27 cellular contexts compared by ENCODE assay signal in the genomic region with DNA sequence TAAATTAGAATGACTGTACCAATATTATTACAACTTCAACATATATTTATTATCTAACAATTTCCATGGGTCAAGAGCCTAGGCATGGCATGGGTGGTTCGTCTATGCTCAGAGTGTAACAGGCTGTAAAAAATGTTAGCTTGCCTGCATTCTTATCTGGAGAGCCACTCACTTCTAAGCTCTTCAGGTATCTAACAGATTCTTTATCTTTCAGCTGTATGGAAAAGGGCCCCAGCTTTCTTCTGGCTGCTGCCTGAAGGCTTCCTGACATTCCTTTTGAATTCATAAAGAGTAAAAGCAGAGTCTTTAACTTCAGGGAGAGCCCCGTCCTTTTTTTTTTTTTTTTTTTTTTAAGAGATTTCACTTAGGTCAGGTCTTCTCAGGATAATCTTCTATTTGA.
"Had no signal": no experiment of that assay in that cellular context is flagged by ENCODE, and none has a peak within 500 bp of the region (broad histone marks: within the 10 kb centered on the region; RNA-seq: fewer than 3 reads in every experiment).

No MANE protein-coding gene starts in this region.

- H3K4me3 Mint-ChIP-seq: mesothelial cell of epicardium; naive B cell; natural killer cell; nephron progenitor cell; stimulated activated memory B cell treated with anti-CD40 and anti-IgM and Interleukin-4, amounts not matched to agents 10 μg/mL and 1 μg/mL and 100 μg/mL, for 72 hours; stimulated activated naive CD8-positive, alpha-beta T cell treated with anti-CD3 and anti-CD28 coated beads, Interleukin-15, amount 100 ng/mL, for 72 hours had no signal

- H3K27me3 ChIP-seq: heart right ventricle, ovary, right atrium auricular region, right lobe of liver, transverse colon, upper lobe of right lung had no signal

- H3K27me3 Mint-ChIP-seq: naive B cell; progenitor cell of endocrine pancreas; stimulated activated memory B cell treated with anti-CD40 and anti-IgM and Interleukin-4, amounts not matched to agents 10 μg/mL and 1 μg/mL and 100 μg/mL, for 72 hours; stimulated activated naive CD8-positive, alpha-beta T cell treated with anti-CD3 and anti-CD28 coated beads, Interleukin-15, amount 100 ng/mL, for 72 hours had no signal

- H3K9me3 Mint-ChIP-seq: nephron progenitor cell; stimulated activated memory B cell treated with anti-CD40 and anti-IgM and Interleukin-4, amounts not matched to agents 10 μg/mL and 1 μg/mL and 100 μg/mL, for 72 hours had no signal

- H3K36me3 Mint-ChIP-seq: mesothelial cell of epicardium; naive B cell; stimulated activated memory B cell treated with anti-CD40 and anti-IgM and Interleukin-4, amounts not matched to agents 10 μg/mL and 1 μg/mL and 100 μg/mL, for 72 hours had no signal

- H3K9me3 ChIP-seq: ovary, right atrium auricular region, right lobe of liver, upper lobe of right lung had no signal

- H3K4me2 ChIP-seq: smooth muscle cell had no signal

- H3K4me3 ChIP-seq: heart right ventricle, lower lobe of right lung, ovary, right atrium auricular region, right lobe of liver, smooth muscle cell, transverse colon, upper lobe of right lung had no signal

- H3K36me3 ChIP-seq: heart right ventricle, lower lobe of right lung, ovary, right atrium auricular region, right lobe of liver, transverse colon, upper lobe of right lung had no signal

- H3K27ac ChIP-seq: heart right ventricle, lower lobe of right lung, ovary, right atrium auricular region, right lobe of liver, transverse colon, upper lobe of right lung had no signal

- H3K4me1 ChIP-seq: heart right ventricle, lower lobe of right lung, right atrium auricular region, right lobe of liver, transverse colon, upper lobe of right lung had no signal

- DNase-seq: heart right ventricle; hippocampal formation; kidney glomerular epithelial cell; left cardiac atrium; left ventricle myocardium superior; lower lobe of right lung; mammary epithelial cell; mesenchymal stem cell; naive B cell; natural killer cell; nephron progenitor cell; ovary; right lobe of liver; stimulated activated CD4-positive, alpha-beta T cell treated with anti-CD3 and anti-CD28 coated beads, Interleukin-1b, Interleukin-23, amount 100 ng/mL, for 48 hours; stimulated activated CD4-positive, alpha-beta T cell treated with anti-CD3 and anti-CD28 coated beads, Interleukin-2, amount 100 ng/mL, for 48 hours; stimulated activated CD4-positive, alpha-beta T cell treated with anti-CD3 and anti-CD28 coated beads, Interleukin-4, amount 100 ng/mL, for 4 hours; stimulated activated CD8-positive, alpha-beta memory T cell treated with anti-CD3 and anti-CD28 coated beads, Interleukin-4, amount 100 ng/mL, for 48 hours; stimulated activated naive CD4-positive, alpha-beta T cell treated with Interleukin-2 at 50 U/mL for 16 hours; stimulated activated naive CD8-positive, alpha-beta T cell treated with anti-CD3 and anti-CD28 coated beads, Interleukin-15, amount 100 ng/mL, for 72 hours; substantia nigra; transverse colon; upper lobe of right lung had no signal

- H3K27ac Mint-ChIP-seq: mesothelial cell of epicardium; naive B cell; natural killer cell; nephron progenitor cell; progenitor cell of endocrine pancreas; stimulated activated memory B cell treated with anti-CD40 and anti-IgM and Interleukin-4, amounts not matched to agents 10 μg/mL and 1 μg/mL and 100 μg/mL, for 72 hours; stimulated activated naive CD8-positive, alpha-beta T cell treated with anti-CD3 and anti-CD28 coated beads, Interleukin-15, amount 100 ng/mL, for 72 hours had no signal

- H3K4me1 Mint-ChIP-seq: naive B cell; natural killer cell; nephron progenitor cell; stimulated activated memory B cell treated with anti-CD40 and anti-IgM and Interleukin-4, amounts not matched to agents 10 μg/mL and 1 μg/mL and 100 μg/mL, for 72 hours; stimulated activated naive CD8-positive, alpha-beta T cell treated with anti-CD3 and anti-CD28 coated beads, Interleukin-15, amount 100 ng/mL, for 72 hours had no signal
